8 cellular contexts compared by ENCODE assay signal in genomic region chr9:6015278-6016157, GRCh38. TPM values are rescaled to one million over a fixed set of nuclear protein-coding genes. Genes with fewer than 3 reads are reported as not detected.
DNase-seq lines count a peak whose midpoint lies in the region; ATAC-seq and TF ChIP-seq lines count a peak whose summit lies in the region.

RANBP6 (minus strand) TSS chr9:6015624; CDS start chr9:6015607, 17 bp downstream.

- peak within 1 kb of the TSS; percentile 76 for H3K4me3 ChIP-seq in AG04450 (ENCODE audit: low read depth, low read length)

- ATAC-seq in GM18907 (IDR thresholded peaks at IDR 0.05; ENCODE audit: unreplicated experiment) (peak; percentile 96), HG03139 (IDR thresholded peaks at IDR 0.05; ENCODE audit: unreplicated experiment) (peak; percentile 98)

- no peaks in the 10 kb centered on the region for H3K27me3 ChIP-seq in AG04450 (ENCODE audit: control insufficient read depth, insufficient read depth, low read length)

- DNase-seq in AG04450 (ENCODE audit: low read depth, low spot score) = peak; percentile 39
- DNase-seq in NCI-H345 (lab: John Stamatoyannopoulos, UW) = peak; percentile 93
- peak; percentile 78 for DNase-seq in activated CD4-positive, CD25-positive, alpha-beta regulatory T cell treated with anti-CD3 and anti-CD28 coated beads, Interleukin-2, amount 50 U/mL, for 16 hours (ENCODE audit: low read depth, low spot score)
- DNase-seq in central memory CD4-positive, alpha-beta T cell = peak; percentile 89
- peak; percentile 90 for DNase-seq in iris pigment epithelial cell (ENCODE audit: low read depth)
- DNase-seq in stimulated activated CD4-positive, alpha-beta T cell treated with anti-CD3 and anti-CD28 coated beads, Interleukin-12 subunit alpha, Interleukin-12 subunit beta, amount 100 ng/mL, for 24 hours (ENCODE audit: low read depth in 2 of 2) = peak; percentile 82 to 87

- peak within 1 kb of the TSS; percentile 80 for H3K27ac ChIP-seq in AG04450 (ENCODE audit: low read depth, low read length)

- POLR2A ChIA-PET in AG04450 (lab: Yijun Ruan, JAX) = interaction anchor here (0.6 to 1.0 kb wide), 5 partner anchors 9 to 1031 kb away, joined by 3 to 6 read pairs (median 4); no protein-coding TSS in a partner anchor

- no peak for TF ChIP-seq CTCF in AG04450 (IDR thresholded peaks at IDR 0.05; ENCODE audit: low read depth, low read length)

- CTCF ChIA-PET in AG04450 (lab: Charles Lee) = interaction anchor here (0.6 to 2.2 kb wide), 6 partner anchors 9 to 255 kb away, joined by 3 to 12 read pairs (median 5); no protein-coding TSS in a partner anchor

- no peaks in the 10 kb centered on the region for H3K9me3 ChIP-seq in AG04450 (ENCODE audit: control insufficient read depth, insufficient read depth, low read length)

RNA-seq across cellular contexts. Expression of gene RANBP6, which starts in this region (rescaled TPM):
- 13.3 and 18.9 TPM in 2 replicates for polyA plus RNA-seq in AG04450 (2011; rRNA removed)
- 11.1 and 20.9 TPM in 2 replicates for polyA minus RNA-seq in AG04450 (2011; rRNA and poly(A)+ RNA removed)

Comparison
In these comparisons a context has a peak if more than half of its experiments do, and no peak if none do; other contexts are left out.
1. Peak in every context shown above with its lines: DNase-seq, ATAC-seq, H3K4me3 ChIP-seq and H3K27ac ChIP-seq.
2. DNase-seq: peak in every context shown above with its lines; median percentile 93 in NCI-H345; 90 in iris pigment epithelial cell; 89 in central memory CD4-positive, alpha-beta T cell; 84 in stimulated activated CD4-positive, alpha-beta T cell treated with anti-CD3 and anti-CD28 coated beads, Interleukin-12 subunit alpha, Interleukin-12 subunit beta, amount 100 ng/mL, for 24 hours; 78 in activated CD4-positive, CD25-positive, alpha-beta regulatory T cell treated with anti-CD3 and anti-CD28 coated beads, Interleukin-2, amount 50 U/mL, for 16 hours; 39 in AG04450.